Comparison of ENCODE assay signal across 10 cellular contexts in genomic region chr18:77209587-77209986, GRCh38. TPM values are rescaled to one million over a fixed set of nuclear protein-coding genes. Genes with fewer than 3 reads are reported as not detected.
DNase-seq lines count a peak whose midpoint lies in the region; ATAC-seq and TF ChIP-seq lines count a peak whose summit lies in the region.
"Had no signal": no experiment of that assay in that cellular context is flagged by ENCODE, and none has a peak within 500 bp of the region (broad histone marks: within the 10 kb centered on the region; RNA-seq: fewer than 3 reads in every experiment).

No MANE protein-coding gene starts in this region.

- H3K9me3 ChIP-seq in left ventricle myocardium inferior (replicated peaks) (no peaks in the 10 kb centered on the region), right atrium auricular region (no peaks in the 10 kb centered on the region), upper lobe of right lung (no peaks in the 10 kb centered on the region)
- H3K9me3 ChIP-seq: Caco-2 had no signal

- H3K4me3 Mint-ChIP-seq in immature natural killer cell, result peak overlapping the region; percentile 80 to 96 (median 85)

- H3K27me3 ChIP-seq in left ventricle myocardium inferior (ENCODE audit: low read depth) (no peaks in the 10 kb centered on the region), right atrium auricular region (no peaks in the 10 kb centered on the region), upper lobe of right lung (no peaks in the 10 kb centered on the region)

- peaks cover 45 to 57% of the 10 kb centered on the region in 2 donors for H3K4me1 Mint-ChIP-seq in immature natural killer cell

- H3K4me1 ChIP-seq in left ventricle myocardium inferior, result peaks cover 25% of the 10 kb centered on the region
- H3K4me1 ChIP-seq in right atrium auricular region, result peaks cover 0 to 21% of the 10 kb centered on the region in 2 donors
- peaks cover 33% of the 10 kb centered on the region for H3K4me1 ChIP-seq in upper lobe of right lung
- H3K4me1 ChIP-seq: Caco-2 had no signal

- H3K4me3 ChIP-seq in left ventricle myocardium inferior (no peak overlapping the region), right atrium auricular region (no peak overlapping the region), WI38 (ENCODE audit: low read depth, low read length) (peak overlapping the region; percentile 47), upper lobe of right lung (no peak overlapping the region)

- peaks cover 0 to 3% (median 0%) of the 10 kb centered on the region in 3 donors for H3K36me3 Mint-ChIP-seq in immature natural killer cell

- no peaks in the 10 kb centered on the region for H3K9me3 Mint-ChIP-seq in immature natural killer cell

- DNase-seq in left ventricle myocardium inferior (no peak), right atrium auricular region (ENCODE audit: low spot score) (no peak), immature natural killer cell (no peak), upper lobe of right lung (no peak), retina (no peak), left cardiac atrium (no peak), midbrain (lab: John Stamatoyannopoulos, UW) (no peak)
- DNase-seq: Caco-2 had no signal

- no peak for ATAC-seq in upper lobe of right lung
- ATAC-seq in left cardiac atrium, result no peak

- TF ChIP-seq CTCF in left ventricle myocardium inferior (IDR thresholded peaks at IDR 0.05; ENCODE audit: borderline replicate concordance), result no peak
- TF ChIP-seq CTCF in right atrium auricular region (IDR thresholded peaks at IDR 0.05), result no peak
- no peak for TF ChIP-seq CTCF in WI38 (IDR thresholded peaks at IDR 0.05; ENCODE audit: low read depth, low read length)
- TF ChIP-seq CTCF in upper lobe of right lung (IDR thresholded peaks at IDR 0.05), result no peak

- H3K27me3 Mint-ChIP-seq in immature natural killer cell (ENCODE audit: low read depth in 3 of 3), result peaks cover 2 to 9% (median 3%) of the 10 kb centered on the region in 3 donors

- peak overlapping the region; percentile 94 to 97 (median 97) for H3K27ac Mint-ChIP-seq in immature natural killer cell

- intact Hi-C loops in left ventricle myocardium inferior (cut with micrococcal nuclease) (loop anchor here (5.0 kb wide), 1 partner anchor 152 kb away; no protein-coding TSS in a partner anchor), upper lobe of right lung (cut with DNase I) (no loop called here), left cardiac atrium (cut with DNase I) (loop anchor here in 1 of 2 donors (5.0 kb wide), 1 partner anchor 77 kb away; the partner anchor contains the start of gene MBP)

- H3K36me3 ChIP-seq in left ventricle myocardium inferior, result no peaks in the 10 kb centered on the region
- no peaks in the 10 kb centered on the region for H3K36me3 ChIP-seq in right atrium auricular region
- no peaks in the 10 kb centered on the region for H3K36me3 ChIP-seq in upper lobe of right lung

- H3K27ac ChIP-seq in left ventricle myocardium inferior (replicated peaks) (peak overlapping the region; percentile 58), right atrium auricular region (no peak overlapping the region), upper lobe of right lung (peak overlapping the region; percentile 71)

RNA-seq across cellular contexts. Expression of gene GALR1, which starts 40.1 kb away (rescaled TPM):
- total RNA-seq in left ventricle myocardium inferior (0.05 TPM), right atrium auricular region (under 1 TPM; 0.04 to 0.07 TPM), upper lobe of right lung (0.06 TPM), left cardiac atrium (under 1 TPM; 0.03 to 0.06 TPM)
- polyA plus RNA-seq in immature natural killer cell, result not detected
- total RNA-seq: Caco-2, SK-MEL-5 had no signal

Comparison
In these comparisons a context has a peak if more than half of its experiments do, and no peak if none do; other contexts are left out.
1. H3K27ac ChIP-seq: peak in left ventricle myocardium inferior (single experiment) and upper lobe of right lung (single experiment); none in right atrium auricular region (0 of 2).